Comparison of ENCODE assay signal across 1 cellular context in the genomic region with DNA sequence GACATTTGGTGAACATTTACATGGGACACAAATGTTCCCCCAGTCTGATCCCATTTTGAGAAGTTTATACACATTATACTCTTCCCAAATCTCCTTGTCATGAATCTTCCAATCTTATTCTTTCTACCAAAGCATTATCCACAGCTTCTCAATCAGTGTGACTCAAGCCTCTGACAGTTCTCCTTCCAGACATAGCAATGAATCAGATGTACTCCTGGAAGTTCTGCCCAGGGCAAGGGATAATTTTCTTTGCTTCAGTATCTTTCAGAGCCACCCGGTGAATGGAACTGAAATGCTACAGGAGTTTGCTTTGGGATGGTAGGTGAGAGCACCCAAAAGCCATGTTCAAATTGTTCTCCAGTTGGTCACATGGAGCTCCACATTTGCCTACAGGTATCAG.
TF ChIP-seq lines count a peak whose summit lies in the region.

No MANE protein-coding gene starts in this region.

TF ChIP-seq in SK-N-SH treated with all-trans-retinoic acid at 6 μM for 48 hours, 23 proteins besides CTCF, POLR2A, EP300 and RAD21 (continued from another document):
- no peak for TF ChIP-seq PPARA (CRISPR knock-in tag; IDR thresholded peaks at IDR 0.05; ENCODE audit: borderline replicate concordance)
- no peak for TF ChIP-seq CSDC2 (CRISPR knock-in tag; IDR thresholded peaks at IDR 0.05)
- TF ChIP-seq ZNF565 (CRISPR knock-in tag; conservative IDR thresholded peaks at IDR 0.05; ENCODE audit: low read depth) = no peak
- TF ChIP-seq, protein P1, sequence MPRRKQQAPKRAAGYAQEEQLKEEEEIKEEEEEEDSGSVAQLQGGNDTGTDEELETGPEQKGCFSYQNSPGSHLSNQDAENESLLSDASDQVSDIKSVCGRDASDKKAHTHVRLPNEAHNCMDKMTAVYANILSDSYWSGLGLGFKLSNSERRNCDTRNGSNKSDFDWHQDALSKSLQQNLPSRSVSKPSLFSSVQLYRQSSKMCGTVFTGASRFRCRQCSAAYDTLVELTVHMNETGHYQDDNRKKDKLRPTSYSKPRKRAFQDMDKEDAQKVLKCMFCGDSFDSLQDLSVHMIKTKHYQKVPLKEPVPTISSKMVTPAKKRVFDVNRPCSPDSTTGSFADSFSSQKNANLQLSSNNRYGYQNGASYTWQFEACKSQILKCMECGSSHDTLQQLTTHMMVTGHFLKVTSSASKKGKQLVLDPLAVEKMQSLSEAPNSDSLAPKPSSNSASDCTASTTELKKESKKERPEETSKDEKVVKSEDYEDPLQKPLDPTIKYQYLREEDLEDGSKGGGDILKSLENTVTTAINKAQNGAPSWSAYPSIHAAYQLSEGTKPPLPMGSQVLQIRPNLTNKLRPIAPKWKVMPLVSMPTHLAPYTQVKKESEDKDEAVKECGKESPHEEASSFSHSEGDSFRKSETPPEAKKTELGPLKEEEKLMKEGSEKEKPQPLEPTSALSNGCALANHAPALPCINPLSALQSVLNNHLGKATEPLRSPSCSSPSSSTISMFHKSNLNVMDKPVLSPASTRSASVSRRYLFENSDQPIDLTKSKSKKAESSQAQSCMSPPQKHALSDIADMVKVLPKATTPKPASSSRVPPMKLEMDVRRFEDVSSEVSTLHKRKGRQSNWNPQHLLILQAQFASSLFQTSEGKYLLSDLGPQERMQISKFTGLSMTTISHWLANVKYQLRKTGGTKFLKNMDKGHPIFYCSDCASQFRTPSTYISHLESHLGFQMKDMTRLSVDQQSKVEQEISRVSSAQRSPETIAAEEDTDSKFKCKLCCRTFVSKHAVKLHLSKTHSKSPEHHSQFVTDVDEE (CRISPR knock-in tag; IDR thresholded peaks at IDR 0.05) = no peak
- TF ChIP-seq ISL1 (CRISPR knock-in tag; IDR thresholded peaks at IDR 0.05) = no peak
